In genomic region chr3:55486857-55487375, GRCh38 we compare ENCODE assay signal across 8 cellular contexts. TPM values are rescaled to one million over a fixed set of nuclear protein-coding genes. Genes with fewer than 3 reads are reported as not detected.
DNase-seq lines count a peak whose midpoint lies in the region; ATAC-seq and TF ChIP-seq lines count a peak whose summit lies in the region.

Gene WNT5A (minus strand): TSS chr3:55487306. CDS start chr3:55486985, 321 bp downstream.

- intact Hi-C loops in OCI-LY7 (cut with micrococcal nuclease; ENCODE audit: unreplicated experiment) = loop anchor here (2.0 to 10.0 kb wide), 6 partner anchors 58 to 1070 kb away; partner anchors contain the start of gene CCDC66
- intact Hi-C loops in mucosa of descending colon (cut with DNase I, micrococcal nuclease) = loop anchor here in 1 of 2 donors (5.0 to 10.0 kb wide), 2 partner anchors 235 to 768 kb away; no protein-coding TSS in a partner anchor

- POLR2A ChIA-PET in OCI-LY7 (lab: Charles Lee) = interaction anchor here (0.7 to 2.7 kb wide), 10 partner anchors 68 to 1196 kb away, joined by 3 to 14 read pairs (median 6); no protein-coding TSS in a partner anchor

- H3K9me3 ChIP-seq in OCI-LY7 (ENCODE audit: low read length) (no peaks in the 10 kb centered on the region), mucosa of descending colon (no peaks in the 10 kb centered on the region)

- TF ChIP-seq CTCF in GM12864 (IDR thresholded peaks at IDR 0.05; ENCODE audit: low read depth, low read length, missing control alignments) (no peak), OCI-LY7 (conservative IDR thresholded peaks at IDR 0.05; ENCODE audit: low read length) (peak; percentile 44; the same call in 1 of the 2 replicates), endothelial cell (IDR thresholded peaks at IDR 0.05; ENCODE audit: unreplicated experiment) (no peak), mucosa of descending colon (IDR thresholded peaks at IDR 0.05) (no peak)

- peak within 1 kb of the TSS; percentile 90 for H3K4me3 Mint-ChIP-seq in endothelial cell (ENCODE audit: unreplicated experiment)

- DNase-seq in GM12864 (ENCODE audit: low read depth) (no peak), OCI-LY7 (ENCODE audit: low spot score) (peak; percentile 78), endothelial cell (ENCODE audit: low spot score) (peak; percentile 55), mucosa of descending colon (peak; percentile 23 to 54 (median 53)), NCI-H1694 treated with DMSO at 0.1 percent for 48 hours (lab: John Stamatoyannopoulos, UW) (no peak), DMS153 (lab: John Stamatoyannopoulos, UW) (no peak), globus pallidus (ENCODE audit: low spot score) (no peak)

- no peaks in the 10 kb centered on the region for H4K20me1 ChIP-seq in OCI-LY7 (ENCODE audit: insufficient read depth, low read length)

- peaks cover 17% of the 10 kb centered on the region for H3K27me3 Mint-ChIP-seq in endothelial cell (ENCODE audit: unreplicated experiment)

- ATAC-seq in mucosa of descending colon = peak; percentile 3
- ATAC-seq in HG02981 (IDR thresholded peaks at IDR 0.05; ENCODE audit: unreplicated experiment) = no peak

- no peaks in the 10 kb centered on the region for H3K9me2 ChIP-seq in OCI-LY7 (ENCODE audit: insufficient read depth, low read length)

- H3K4me3 ChIP-seq in GM12864 (ENCODE audit: low read depth, low read length) (peak within 1 kb of the TSS; percentile 76), OCI-LY7 (ENCODE audit: low read depth, low read length, poor library complexity, severe bottlenecking) (peak within 1 kb of the TSS; percentile 87), mucosa of descending colon (peak within 1 kb of the TSS; percentile 30)

- H2AFZ ChIP-seq in OCI-LY7 (ENCODE audit: low read length) = peak within 1 kb of the TSS; percentile 89

- BruUV-seq in OCI-LY7 (replicated peaks; lab: Mats Ljungman, UMichigan) = no TSS peak

- H3K27ac ChIP-seq in OCI-LY7 (ENCODE audit: low read depth, low read length, poor library complexity, severe bottlenecking) = peak within 1 kb of the TSS; percentile 62

- H3K79me2 ChIP-seq in OCI-LY7 (ENCODE audit: insufficient read depth, low read depth, low read length) = no peaks in the 10 kb centered on the region

- H3K36me3 Mint-ChIP-seq in endothelial cell (ENCODE audit: low read depth, unreplicated experiment) = peaks cover 9% of the 10 kb centered on the region

- peak within 1 kb of the TSS; percentile 91 for H3K4me2 ChIP-seq in OCI-LY7 (ENCODE audit: low read length)

- H3K36me3 ChIP-seq in OCI-LY7 (ENCODE audit: insufficient read depth, low read length) (no peaks in the 10 kb centered on the region), mucosa of descending colon (ENCODE audit: low read depth) (no peaks in the 10 kb centered on the region)

- no peaks in the 10 kb centered on the region for H3K9me3 Mint-ChIP-seq in endothelial cell (ENCODE audit: unreplicated experiment)

- CTCF ChIA-PET in OCI-LY7 (lab: Charles Lee; ENCODE audit: unreplicated experiment) = no interaction called here

- H3K4me1 ChIP-seq in OCI-LY7 (ENCODE audit: insufficient read depth, low read length, poor library complexity, severe bottlenecking) (peaks cover 19% of the 10 kb centered on the region), mucosa of descending colon (ENCODE audit: low read depth) (peaks cover 52% of the 10 kb centered on the region)

- H3K27ac Mint-ChIP-seq in endothelial cell (ENCODE audit: unreplicated experiment) = peak within 1 kb of the TSS; percentile 48

- peaks cover 52% of the 10 kb centered on the region for H3K4me1 Mint-ChIP-seq in endothelial cell (ENCODE audit: unreplicated experiment)

RNA-seq across cellular contexts. Expression of gene WNT5A, which starts in this region (rescaled TPM):
- 4.5 and 4.6 TPM in 2 replicates for total RNA-seq in OCI-LY7 (2014; rRNA removed; shearing (Covaris generic))
- total RNA-seq in OCI-LY7 (2022) = 16.2 and 18.1 TPM in 2 replicates
- total RNA-seq in endothelial cell (ENCODE audit: unreplicated experiment) = 9.7 TPM
- 1 to 10 TPM; 3.6 to 5.9 (median 5.2) TPM for total RNA-seq in mucosa of descending colon

Comparison
In these comparisons a context has a peak if more than half of its experiments do, and no peak if none do; other contexts are left out.
1. DNase-seq: peak in OCI-LY7 (single experiment), endothelial cell (single experiment) and mucosa of descending colon (3 of 3); none in GM12864 (single experiment), NCI-H1694 treated with DMSO at 0.1 percent for 48 hours (single experiment), DMS153 (single experiment) and globus pallidus (single experiment).
2. H3K4me3 ChIP-seq: peak in every context shown above with its lines; median percentile 87 in OCI-LY7; 76 in GM12864; 30 in mucosa of descending colon.